8 cellular contexts compared by ENCODE assay signal in the genomic region with DNA sequence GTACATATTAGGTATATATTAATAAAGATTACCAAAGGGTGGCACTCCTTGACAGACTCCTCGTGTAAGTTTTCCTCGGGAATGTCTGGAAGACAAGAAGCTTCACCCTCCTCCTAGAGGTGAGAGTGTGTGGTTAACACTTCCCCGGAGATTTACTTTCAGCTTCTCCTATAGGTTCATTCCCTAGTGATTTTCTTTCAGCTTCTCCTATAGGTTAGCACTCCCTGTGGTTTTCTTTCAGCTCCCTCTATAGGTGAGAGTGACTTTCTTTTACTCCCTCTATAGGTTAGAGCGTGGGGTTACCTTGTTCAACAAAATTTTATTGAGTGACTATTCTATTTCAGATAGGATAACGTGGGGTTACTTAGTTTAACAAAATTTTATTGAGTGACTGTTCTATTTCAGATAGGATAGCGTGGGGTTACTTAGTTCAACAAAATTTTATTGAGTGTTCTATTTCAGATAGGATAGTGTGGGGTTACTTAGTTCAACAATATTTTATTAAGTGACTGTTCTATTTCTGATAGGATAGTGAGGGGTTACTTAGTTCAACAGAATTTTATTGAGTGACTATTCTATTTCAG. TPM values are rescaled to one million over a fixed set of nuclear protein-coding genes. Genes with fewer than 3 reads are reported as not detected.
DNase-seq lines count a peak whose midpoint lies in the region; ATAC-seq and TF ChIP-seq lines count a peak whose summit lies in the region.

No MANE protein-coding gene starts in this region.

- H3K9ac ChIP-seq in PC-3 (ENCODE audit: low read length): no peak overlapping the region

- H3K4me3 ChIP-seq in PC-3 (ENCODE audit: low read length) (0 out of 2 replicates have a peak overlapping the region, but pooled peaks have one; percentile 24), fibroblast of villous mesenchyme (ENCODE audit: low read depth, low read length) (no peak overlapping the region), vagina (no peak overlapping the region)

- no peaks in the 10 kb centered on the region for H3F3A ChIP-seq in PC-3 (ENCODE audit: low read length, unreplicated experiment)

- H3K36me3 ChIP-seq in PC-3 (ENCODE audit: low read depth, low read length): peaks cover 3% of the 10 kb centered on the region; the same call in 1 of the 2 replicates
- H3K36me3 ChIP-seq in vagina: no peaks in the 10 kb centered on the region

- TF ChIP-seq CTCF in PC-3 (conservative IDR thresholded peaks at IDR 0.05; ENCODE audit: low read depth, low read length) (peak; percentile 73), fibroblast of villous mesenchyme (IDR thresholded peaks at IDR 0.05; ENCODE audit: insufficient read depth, low read depth, low read length) (peak; percentile 28), vagina (IDR thresholded peaks at IDR 0.05) (no peak)

- H3K9me2 ChIP-seq in PC-3 (replicated peaks; ENCODE audit: low read length): no peaks in the 10 kb centered on the region

- peak; percentile 45 for DNase-seq in NCI-H2227 (lab: John Stamatoyannopoulos, UW; ENCODE audit: unreplicated experiment)
- no peak for DNase-seq in NCI-H2227 treated with DMSO at 0.1 percent for 48 hours (lab: John Stamatoyannopoulos, UW)
- peak; percentile 90 for DNase-seq in PC-3
- DNase-seq in fibroblast of villous mesenchyme (ENCODE audit: low read depth): peak; percentile 53
- DNase-seq in ureter (ENCODE audit: low spot score): no peak
- DNase-seq in vagina (ENCODE audit: extremely low spot score in 2 of 2): no peak

- ATAC-seq in HG02973 (IDR thresholded peaks at IDR 0.05; ENCODE audit: unreplicated experiment) (peak; percentile 95), PC-3 (peak; percentile 93), GM19023 (IDR thresholded peaks at IDR 0.05; ENCODE audit: unreplicated experiment) (no peak)

- TF ChIP-seq POLR2A in vagina (IDR thresholded peaks at IDR 0.05): no peak

- CTCF ChIA-PET in PC-3 (lab: Charles Lee): interaction anchor here (0.5 to 1.0 kb wide), 6 partner anchors 10 to 308 kb away, joined by 3 to 9 read pairs (median 4); no protein-coding TSS in a partner anchor

- H3K4me1 ChIP-seq in PC-3 (ENCODE audit: insufficient read depth, low read length) (peaks cover 3% of the 10 kb centered on the region; the same call in 1 of the 2 replicates), vagina (no peaks in the 10 kb centered on the region)

- H3K27ac ChIP-seq in PC-3 (ENCODE audit: low read length) (no peak overlapping the region), vagina (no peak overlapping the region)

- H2AFZ ChIP-seq in PC-3 (ENCODE audit: low read length): peak overlapping the region; percentile 66; the same call in 1 of the 2 replicates

- intact Hi-C loops in PC-3 (cut with micrococcal nuclease): no loop called here
- intact Hi-C loops in vagina (cut with DNase I): no loop called here

- POLR2A ChIA-PET in PC-3 (lab: Charles Lee; ENCODE audit: unreplicated experiment): interaction anchor here (0.5 to 0.6 kb wide), 2 partner anchors 282 to 1055 kb away, joined by 3 read pairs; no protein-coding TSS in a partner anchor

- H3K27me3 ChIP-seq in PC-3 (ENCODE audit: low read length) (no peaks in the 10 kb centered on the region), vagina (no peaks in the 10 kb centered on the region)

- peak overlapping the region; percentile 46 for H3K4me2 ChIP-seq in PC-3 (ENCODE audit: low read length)

- no peaks in the 10 kb centered on the region for H3K79me2 ChIP-seq in PC-3 (ENCODE audit: low read length)

- H3K9me3 ChIP-seq in PC-3 (ENCODE audit: low read length) (no peaks in the 10 kb centered on the region), vagina (no peaks in the 10 kb centered on the region)

- no peaks in the 10 kb centered on the region for H4K20me1 ChIP-seq in PC-3 (ENCODE audit: low read length)

- BruUV-seq in PC-3 (replicated peaks; lab: Mats Ljungman, UMichigan): no TSS peak

RNA-seq across cellular contexts. Expression of a gene that starts 32.7 kb away (rescaled TPM):
- 12.0 and 13.9 TPM in 2 replicates for total RNA-seq in PC-3 (2014; rRNA removed)
- 5.5 and 9.5 TPM in 2 replicates for total RNA-seq in fibroblast of villous mesenchyme
- 28.1 TPM for total RNA-seq in ureter
- 15.5 TPM for total RNA-seq in vagina

Comparison
In these comparisons a context has a peak if more than half of its experiments do, and no peak if none do; other contexts are left out.
1. DNase-seq: peak in NCI-H2227 (single experiment), PC-3 (single experiment) and fibroblast of villous mesenchyme (single experiment); none in NCI-H2227 treated with DMSO at 0.1 percent for 48 hours (single experiment), ureter (single experiment) and vagina (0 of 2).
2. CTCF ChIP-seq: peak in PC-3 (single experiment) and fibroblast of villous mesenchyme (single experiment); none in vagina (0 of 3).